In the genomic region with DNA sequence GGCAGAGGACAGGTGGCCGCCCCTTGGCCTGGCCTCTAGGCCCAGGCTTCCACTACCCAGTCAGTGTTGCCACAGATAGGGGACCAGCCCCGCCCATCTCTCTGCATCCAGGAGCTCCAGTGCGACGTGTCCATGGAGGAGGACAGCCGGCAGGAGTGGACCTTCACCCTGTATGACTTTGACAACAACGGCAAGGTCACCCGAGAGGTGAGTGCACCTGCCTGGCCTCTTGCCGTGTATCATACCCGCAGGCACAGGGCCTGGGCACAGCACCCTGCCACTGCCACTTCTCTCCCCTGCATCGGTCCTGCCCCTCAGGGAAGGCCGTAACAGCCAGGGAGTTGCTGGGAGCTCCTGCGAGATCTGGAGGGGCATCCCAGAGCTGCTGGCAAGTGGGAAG, we compare ENCODE assay signal across 25 cellular contexts. TPM values are rescaled to one million over a fixed set of nuclear protein-coding genes. Genes with fewer than 3 reads are reported as not detected.
A peak's percentile ranks its signal among the peaks of the same experiment; 100 is the strongest.
DNase-seq lines count a peak whose midpoint lies in the region; ATAC-seq, FAIRE-seq and TF ChIP-seq lines count a peak whose summit lies in the region.
"Had no signal": no experiment of that assay in that cellular context is flagged by ENCODE, and none has a peak within 500 bp of the region (broad histone marks: within the 10 kb centered on the region; RNA-seq: fewer than 3 reads in every experiment).

No MANE protein-coding gene starts in this region.

- H3K36me3 ChIP-seq in HepG2 (replicated peaks in 1 of 2; ENCODE audit: control insufficient read depth in 1 of 2, insufficient read depth in 2 of 2, low read length in 2 of 2): peaks cover 90 to 100% of the 10 kb centered on the region in 2 experiments
- no peaks in the 10 kb centered on the region for H3K36me3 ChIP-seq in right lobe of liver
- peaks cover 91% of the 10 kb centered on the region for H3K36me3 ChIP-seq in NT2/D1 (ENCODE audit: insufficient read depth, insufficient read length, low read length)
- H3K36me3 ChIP-seq in H1 (ENCODE audit: control insufficient read depth in 2 of 4, insufficient read depth in 4 of 4, low read length in 3 of 4): no peaks in the 10 kb centered on the region
- H3K36me3 ChIP-seq: BE2C; BLaER1 treated with 17β-estradiol and CSF1 and Interleukin-3, amounts not matched to agents 10 nM and 100 nM had no signal

- no peak overlapping the region for H3K56ac ChIP-seq in H1 (replicated peaks; ENCODE audit: insufficient read length, low read depth, low read length)

- BruUV-seq in HepG2 (replicated peaks; lab: Mats Ljungman, UMichigan): no TSS peak

- H2BK120ac ChIP-seq in H1 (replicated peaks; ENCODE audit: low read depth, low read length): no peak overlapping the region

- TF ChIP-seq POLR2A in HepG2 (IDR thresholded peaks at IDR 0.05; ENCODE audit: insufficient read depth in 1 of 2, low read depth in 2 of 2, low read length in 2 of 2) (no peak; a peak in 1 of 4 replicates), right lobe of liver (IDR thresholded peaks at IDR 0.05) (no peak), H1 (IDR thresholded peaks at IDR 0.05; ENCODE audit: control extremely low read depth in 1 of 2, low read depth in 2 of 2, low read length in 2 of 2) (no peak)

- H3K14ac ChIP-seq in H1 (ENCODE audit: insufficient read length): no peak overlapping the region

- H3K4me2 ChIP-seq in HepG2 (ENCODE audit: low read depth, low read length): no peak overlapping the region
- H3K4me2 ChIP-seq in H1 (ENCODE audit: insufficient read depth in 1 of 2, low read depth in 2 of 2, low read length in 2 of 2): no peak overlapping the region

- FAIRE-seq in HepG2 (lab: Jason Lieb, UNC) (no peak), H1 (lab: Jason Lieb, UNC) (no peak)
- FAIRE-seq: A204.1, D721Med, G401.6, GM12891, GM19239 had no signal

- H3K9ac ChIP-seq in HepG2 (ENCODE audit: insufficient read depth, low read depth, low read length) (no peak overlapping the region), NT2/D1 (ENCODE audit: insufficient read length, low read depth) (peak overlapping the region; percentile 13), H1 (replicated peaks in 1 of 4; ENCODE audit: extremely low read depth in 1 of 4, low read depth in 3 of 4, low read length in 3 of 4) (no peak overlapping the region)
- H3K9ac ChIP-seq: BLaER1 treated with 17β-estradiol and CSF1 and Interleukin-3, amounts not matched to agents 10 nM and 100 nM had no signal

- no peak overlapping the region for H2BK20ac ChIP-seq in H1 (ENCODE audit: low read length)

- TF ChIP-seq CTCF in HepG2 (CRISPR knock-in tag; IDR thresholded peaks at IDR 0.05) (no peak), right lobe of liver (IDR thresholded peaks at IDR 0.05) (no peak), H1 (IDR thresholded peaks at IDR 0.05; ENCODE audit: control extremely low read depth in 1 of 3, insufficient read depth in 1 of 3, low read depth in 1 of 3, low read length in 3 of 3) (no peak)

- H2AFZ ChIP-seq in HepG2 (ENCODE audit: low read length): no peak overlapping the region
- no peak overlapping the region for H2AFZ ChIP-seq in H1 (ENCODE audit: low read length)

- no peak overlapping the region for H4K8ac ChIP-seq in H1 (ENCODE audit: extremely low read depth, insufficient read depth, low read length)

- 95% methylated on average over 8 of the region's 12 CpGs for WGBS in HepG2 (ENCODE audit: low lambda C conversion rate)
- WGBS in right lobe of liver (ENCODE audit: insufficient coverage, low coverage, low lambda C conversion rate, missing lambda C conversion rate): no CpG with 5 or more reads among the region's 12 CpGs
- 91% methylated on average over 12 of the region's 12 CpGs; no CpG with 5 or more reads in 1 of the 2 experiments for WGBS in H1 (ENCODE audit: extremely low coverage in 1 of 2, insufficient coverage in 1 of 2, insufficient read length in 1 of 2, insufficient replicate concordance in 2 of 2, low coverage in 1 of 2, low lambda C conversion rate in 2 of 2, missing lambda C conversion rate in 1 of 2), 2 experiments

- H3K23ac ChIP-seq in H1 (ENCODE audit: insufficient read length): no peak overlapping the region

- DNase-seq in HepG2 (ENCODE audit: low spot score) (no peak), right lobe of liver (no peak), NT2/D1 (ENCODE audit: low read depth, low spot score) (no peak), H1 (ENCODE audit: low read depth in 1 of 2, low spot score in 2 of 2) (no peak), NCI-H446 (lab: John Stamatoyannopoulos, UW) (no peak)
- DNase-seq: 8988T; ACHN; BE2C; Caco-2; Calu3; CD4-positive, alpha-beta T cell; CD8-positive, alpha-beta T cell; DMS79 treated with DMSO at 0.1 percent for 48 hours; GF-D8 had no signal

- peaks cover 21% of the 10 kb centered on the region for H3K4me1 ChIP-seq in HepG2 (ENCODE audit: insufficient read depth, low read length)
- peaks cover 0 to 7% (median 0%) of the 10 kb centered on the region in 4 donors for H3K4me1 ChIP-seq in right lobe of liver
- H3K4me1 ChIP-seq in NT2/D1 (ENCODE audit: insufficient read depth, insufficient read length): peaks cover 4% of the 10 kb centered on the region
- H3K4me1 ChIP-seq in H1 (replicated peaks in 1 of 4; ENCODE audit: control insufficient read depth in 3 of 4, insufficient read depth in 4 of 4, low read length in 3 of 4): no peaks in the 10 kb centered on the region
- H3K4me1 ChIP-seq: BE2C, Caco-2 had no signal

- H4K5ac ChIP-seq in H1 (ENCODE audit: insufficient read length, low read depth, low read length): no peak overlapping the region

- intact Hi-C loops in HepG2 (cut with micrococcal nuclease; ENCODE audit: unreplicated experiment): no loop called here
- intact Hi-C loops in right lobe of liver (cut with DNase I): no loop called here

- no peak overlapping the region for H2BK5ac ChIP-seq in H1 (ENCODE audit: low read depth, low read length)

- H3K9me3 ChIP-seq in HepG2 (ENCODE audit: low read length) (no peaks in the 10 kb centered on the region), right lobe of liver (no peaks in the 10 kb centered on the region), NT2/D1 (ENCODE audit: insufficient read depth, low read length) (no peaks in the 10 kb centered on the region), H1 (ENCODE audit: insufficient read depth in 2 of 2, low read depth in 1 of 2, low read length in 1 of 2) (no peaks in the 10 kb centered on the region)
- H3K9me3 ChIP-seq: BE2C; BLaER1 treated with 17β-estradiol and CSF1 and Interleukin-3, amounts not matched to agents 10 nM and 100 nM; Caco-2 had no signal

- in situ Hi-C loops in HepG2 (cut with HindIII; ENCODE audit: extremely low pct_ligation_motif_present, low pct_unique_long_range_greater_than_20kb): no loop called here

- ATAC-seq in HepG2: no peak
- no peak for ATAC-seq in right lobe of liver
- no peak for ATAC-seq in GM18868 (IDR thresholded peaks at IDR 0.05; ENCODE audit: unreplicated experiment)
- no peak for ATAC-seq in GM18519 (IDR thresholded peaks at IDR 0.05; ENCODE audit: low FRiP score, unreplicated experiment)
- ATAC-seq: CD8-positive, alpha-beta T cell had no signal

- no peaks in the 10 kb centered on the region for H3K27me3 ChIP-seq in HepG2 (ENCODE audit: control insufficient read depth in 1 of 2, insufficient read depth in 2 of 2, low read length in 2 of 2)
- no peaks in the 10 kb centered on the region for H3K27me3 ChIP-seq in right lobe of liver
- H3K27me3 ChIP-seq in NT2/D1 (ENCODE audit: insufficient read depth, insufficient read length): no peaks in the 10 kb centered on the region
- H3K27me3 ChIP-seq in H1 (replicated peaks in 1 of 4; ENCODE audit: control insufficient read depth in 3 of 4, extremely low read depth in 1 of 4, insufficient read depth in 3 of 4, low read length in 3 of 4): no peaks in the 10 kb centered on the region
- H3K27me3 ChIP-seq: BE2C; BLaER1 treated with 17β-estradiol and CSF1 and Interleukin-3, amounts not matched to agents 10 nM and 100 nM had no signal

- POLR2A ChIA-PET in HepG2 (lab: Yijun Ruan, JAX) (no interaction called here), H1 (lab: Charles Lee; ENCODE audit: partially characterized antibody) (no interaction called here)

- H2BK15ac ChIP-seq in H1 (ENCODE audit: low read length): no peak overlapping the region

- H3K23me2 ChIP-seq in H1 (ENCODE audit: low read depth, low read length): no peaks in the 10 kb centered on the region

- H3K79me2 ChIP-seq in HepG2 (ENCODE audit: insufficient read depth, low read length): peaks cover 4% of the 10 kb centered on the region
- H3K79me2 ChIP-seq in H1 (ENCODE audit: control insufficient read depth in 1 of 2, insufficient read depth in 2 of 2, low read length in 2 of 2): no peaks in the 10 kb centered on the region

- TF ChIP-seq RAD21 in HepG2 (CRISPR knock-in tag; IDR thresholded peaks at IDR 0.05): no peak
- no peak for TF ChIP-seq RAD21 in H1 (IDR thresholded peaks at IDR 0.05 in 1 of 2, conservative IDR thresholded peaks at IDR 0.05 in 1 of 2; ENCODE audit: low read depth in 2 of 2, low read length in 2 of 2)

- H3K18ac ChIP-seq in H1 (ENCODE audit: extremely low read depth, low read length): no peak overlapping the region

- H3K27ac ChIP-seq in HepG2 (ENCODE audit: extremely low read length, insufficient read depth, low read length) (no peak overlapping the region), right lobe of liver (no peak overlapping the region), H1 (ENCODE audit: low read depth, low read length) (no peak overlapping the region)
- H3K27ac ChIP-seq: BLaER1 treated with 17β-estradiol and CSF1 and Interleukin-3, amounts not matched to agents 10 nM and 100 nM; C4-2B had no signal

- no peak overlapping the region for H3K4me3 ChIP-seq in HepG2 (replicated peaks in 1 of 3; ENCODE audit: insufficient read depth in 1 of 3, low read depth in 2 of 3, low read length in 3 of 3)
- no peak overlapping the region for H3K4me3 ChIP-seq in right lobe of liver
- no peak overlapping the region for H3K4me3 ChIP-seq in NT2/D1 (ENCODE audit: insufficient read length, low read depth)
- no peak overlapping the region for H3K4me3 ChIP-seq in H1 (ENCODE audit: extremely low read depth in 1 of 4, insufficient read depth in 2 of 4, low read depth in 3 of 4, low read length in 4 of 4)
- H3K4me3 ChIP-seq: BLaER1 treated with 17β-estradiol and CSF1 and Interleukin-3, amounts not matched to agents 10 nM and 100 nM had no signal

- no peak overlapping the region for H3K4ac ChIP-seq in H1 (replicated peaks; ENCODE audit: insufficient read length, low read depth, low read length)

- peaks cover 67% of the 10 kb centered on the region for H4K20me1 ChIP-seq in HepG2 (ENCODE audit: insufficient read depth, low read length)
- no peaks in the 10 kb centered on the region for H4K20me1 ChIP-seq in H1 (replicated peaks in 1 of 2; ENCODE audit: control insufficient read depth in 1 of 2, insufficient read depth in 2 of 2, low read length in 2 of 2)
- H4K20me1 ChIP-seq: BLaER1 treated with 17β-estradiol and CSF1 and Interleukin-3, amounts not matched to agents 10 nM and 100 nM had no signal

- CTCF ChIA-PET in HepG2 (lab: Yijun Ruan, JAX; ENCODE audit: low intra/inter-chr PET ratio, low total read pairs) (no interaction called here), H1 (lab: Charles Lee; ENCODE audit: partially characterized antibody) (interaction anchor here (0.8 to 4.7 kb wide), 9 partner anchors 10 to 181 kb away, joined by 3 to 30 read pairs (median 7); no protein-coding TSS in a partner anchor)

- 0 out of 2 replicates have a peak overlapping the region, but pooled peaks have one; percentile 17 for H2BK12ac ChIP-seq in H1 (ENCODE audit: low read depth, low read length)

- no peak overlapping the region for H2AK5ac ChIP-seq in H1 (ENCODE audit: low read depth, low read length)

- H4K91ac ChIP-seq in H1 (replicated peaks; ENCODE audit: insufficient read length, low read length): no peak overlapping the region

- H3K79me1 ChIP-seq in H1 (ENCODE audit: low read depth, low read length): no peaks in the 10 kb centered on the region

- TF ChIP-seq EP300 in HepG2 (IDR thresholded peaks at IDR 0.05; ENCODE audit: low read depth in 2 of 2, low read length in 2 of 2) (no peak), HepG2 (CRISPR knock-in tag; IDR thresholded peaks at IDR 0.05; ENCODE audit: borderline replicate concordance) (no peak), H1 (IDR thresholded peaks at IDR 0.05; ENCODE audit: borderline replicate concordance in 1 of 2, low read depth in 2 of 2, low read length in 2 of 2) (no peak)

RNA-seq across cellular contexts. Expression of a gene that starts 55.7 kb away (rescaled TPM):
- total RNA-seq in HepG2 (2016; rRNA removed; fragmentation: Illumina TruSeq; extraction: Trizol) (not detected in 2 replicates), right lobe of liver (1 to 10 TPM in 1 of 6 experiments, under 1 TPM in 5; 0.31 to 1.9 (median 0.71) TPM)
- total RNA-seq in HepG2 (2016; cell fraction: cytosol; rRNA removed; fragmentation: Illumina TruSeq; extraction: Trizol; ENCODE audit: low read depth): not detected in 2 replicates
- not detected in 2 replicates for total RNA-seq in HepG2 (2016; cell fraction: insoluble cytoplasmic fraction; rRNA removed; fragmentation: Illumina TruSeq; extraction: Trizol)
- not detected in 2 replicates for total RNA-seq in HepG2 (2016; cell fraction: membrane; rRNA removed; fragmentation: Illumina TruSeq; extraction: Trizol)
- total RNA-seq in HepG2 (2016; cell fraction: nucleus; rRNA removed; fragmentation: Illumina TruSeq; extraction: Trizol): not detected in 2 replicates
- polyA plus RNA-seq in HepG2 (2011; rRNA removed) (not detected in 2 replicates), H1 (2011; rRNA removed) (not detected in 2 replicates)
- not detected in 2 replicates for polyA plus RNA-seq in HepG2 (2011; cell fraction: cytosol; rRNA removed)
- not detected in 2 replicates for polyA plus RNA-seq in HepG2 (2011; cell fraction: nucleus; rRNA removed)
- 0.04 TPM in 1 of 2 replicates, not detected in the other for polyA plus RNA-seq in HepG2 (2012)
- not detected in 2 replicates for polyA plus RNA-seq in HepG2 (2016; cell fraction: cytosol; fragmentation: Illumina TruSeq; extraction: Trizol; ENCODE audit: low read depth)
- not detected in 2 replicates for polyA plus RNA-seq in HepG2 (2016; cell fraction: insoluble cytoplasmic fraction; fragmentation: Illumina TruSeq; extraction: Trizol; ENCODE audit: low read depth)
- not detected in 2 replicates for polyA plus RNA-seq in HepG2 (2016; cell fraction: membrane; fragmentation: Illumina TruSeq; extraction: Trizol; ENCODE audit: low read depth)
- polyA plus RNA-seq in HepG2 (2016; cell fraction: nucleus; fragmentation: Illumina TruSeq; extraction: Trizol; ENCODE audit: insufficient read depth, low read depth): not detected in 2 replicates
- not detected in 2 replicates for polyA minus RNA-seq in HepG2 (2011; rRNA and poly(A)+ RNA removed; ENCODE audit: low replicate concordance)
- polyA minus RNA-seq in HepG2 (2011; cell fraction: cytosol; rRNA and poly(A)+ RNA removed): not detected in 2 replicates
- not detected in 2 replicates for polyA minus RNA-seq in HepG2 (2011; cell fraction: nucleus; rRNA and poly(A)+ RNA removed)
- total RNA-seq in H1 (2021; fragmentation: NEBNext Ultra II Directional; extraction: Animal tissue kit (Norgen Biotek cat#: 25700)): not detected in 2 replicates
- not detected for polyA plus RNA-seq in H1 (2011; cell fraction: cytosol; rRNA removed)
- polyA plus RNA-seq in H1 (2011; cell fraction: nucleus; rRNA removed): not detected
- polyA plus RNA-seq in H1 (2012, experiment 1 of 2): not detected in 4 replicates
- not detected for polyA plus RNA-seq in H1 (2012, experiment 2 of 2)
- polyA plus RNA-seq in H1 (2013, experiment 1 of 2): not detected
- not detected for polyA plus RNA-seq in H1 (2013, experiment 2 of 2)
- polyA minus RNA-seq in H1 (2011; rRNA and poly(A)+ RNA removed): 0.17 TPM in 1 of 2 replicates, not detected in the other
- not detected for polyA minus RNA-seq in H1 (2011; cell fraction: cytosol; rRNA and poly(A)+ RNA removed)
- not detected for polyA minus RNA-seq in H1 (2011; cell fraction: nucleus; rRNA and poly(A)+ RNA removed)
- total RNA-seq: A673, Caco-2, Calu3 had no signal
- polyA plus RNA-seq: AG04450 had no signal
